ENCODE assay signal across 10 cellular contexts in the genomic region with DNA sequence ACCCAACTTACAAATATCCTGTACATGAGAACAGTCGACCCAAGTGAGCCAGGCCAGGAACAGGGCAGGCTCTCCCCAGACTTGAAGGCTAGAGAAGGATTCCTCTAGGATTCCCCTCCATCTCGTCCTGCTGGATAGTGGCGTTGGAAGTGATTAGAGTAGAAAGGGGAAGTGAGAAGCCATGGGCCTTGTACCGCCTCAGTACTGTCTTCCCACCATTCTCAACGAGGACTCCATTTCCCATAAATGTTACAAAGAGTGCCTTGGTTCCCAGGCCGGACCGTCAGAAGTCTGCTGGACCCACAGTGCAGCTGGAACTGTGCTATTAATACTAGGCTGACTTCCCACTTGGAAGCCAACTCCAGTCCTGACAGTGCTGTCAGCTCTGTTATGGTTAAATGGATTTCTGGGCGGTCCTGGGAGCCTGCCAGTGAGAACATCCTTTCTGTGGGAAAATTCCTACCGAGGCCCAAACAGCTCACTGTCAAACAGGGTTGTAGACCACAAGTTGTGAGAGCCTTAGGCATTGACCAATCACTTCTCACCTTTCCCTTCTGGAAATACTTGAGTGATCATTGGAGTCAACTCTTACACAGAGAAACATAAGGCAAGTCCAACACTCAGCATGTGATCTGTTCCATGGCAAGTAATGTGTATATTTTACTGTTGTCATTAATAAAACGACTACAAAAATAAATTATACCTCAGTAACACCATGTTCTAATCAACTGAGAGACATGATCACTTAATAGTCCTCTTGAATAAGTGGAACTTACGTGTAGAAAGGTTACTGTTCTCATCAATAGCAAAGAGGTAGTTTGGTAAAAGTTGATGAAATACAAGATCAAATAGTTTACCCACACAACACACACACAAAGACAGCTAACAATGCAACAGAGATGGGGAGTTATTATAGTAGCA. TPM values are rescaled to one million over a fixed set of nuclear protein-coding genes. Genes with fewer than 3 reads are reported as not detected.
DNase-seq lines count a peak whose midpoint lies in the region; ATAC-seq, FAIRE-seq and TF ChIP-seq lines count a peak whose summit lies in the region.
"Had no signal": no experiment of that assay in that cellular context is flagged by ENCODE, and none has a peak within 500 bp of the region (broad histone marks: within the 10 kb centered on the region; RNA-seq: fewer than 3 reads in every experiment).

No MANE protein-coding gene starts in this region.

- H3K4me3 ChIP-seq in sigmoid colon: peak overlapping the region in 1 of 4 donors; percentile 21
- H3K4me3 ChIP-seq: skin epidermis had no signal

- H3K36me3 ChIP-seq in sigmoid colon: no peaks in the 10 kb centered on the region

- no peaks in the 10 kb centered on the region for H3K9me3 ChIP-seq in sigmoid colon

- no peak for TF ChIP-seq CTCF in sigmoid colon (IDR thresholded peaks at IDR 0.05)

- intact Hi-C loops in sigmoid colon (cut with DNase I): no loop called here

- peaks cover 0 to 44% (median 6%) of the 10 kb centered on the region in 4 donors for H3K4me1 ChIP-seq in sigmoid colon

- WGBS in sigmoid colon, 2 donors: 56 to 67% methylated on average over 11 of the region's 11 CpGs

- no peak for TF ChIP-seq POLR2A in sigmoid colon (IDR thresholded peaks at IDR 0.05)

- DNase-seq in sigmoid colon (peak; percentile 93), NCI-H1048 (lab: John Stamatoyannopoulos, UW) (no peak), HTR-8/SVneo (ENCODE audit: insufficient read length, low spot score) (no peak), NCI-H524 treated with DMSO at 0.1 percent for 48 hours (lab: John Stamatoyannopoulos, UW) (no peak)
- DNase-seq in effector CD8-positive, alpha-beta T cell (lab: John Stamatoyannopoulos, UW): no peak

- TF ChIP-seq EP300 in sigmoid colon (IDR thresholded peaks at IDR 0.05): no peak

- ATAC-seq in GM18502 (IDR thresholded peaks at IDR 0.05; ENCODE audit: poor library complexity, unreplicated experiment) (peak; percentile 46), HG03469 (IDR thresholded peaks at IDR 0.05; ENCODE audit: unreplicated experiment) (peak; percentile 14), esophagus mucosa (peak; percentile 27)

- H3K27ac ChIP-seq in sigmoid colon: peak overlapping the region; percentile 65 to 83 (median 69)

- no peak for FAIRE-seq in HTR-8/SVneo (lab: Jason Lieb, UNC)
- FAIRE-seq: bronchial epithelial cell had no signal

- no peaks in the 10 kb centered on the region for H3K27me3 ChIP-seq in sigmoid colon

RNA-seq across cellular contexts. Expression of a gene that starts 58.4 kb away (rescaled TPM):
- not detected for total RNA-seq in esophagus mucosa
- total RNA-seq in sigmoid colon: not detected
- polyA plus RNA-seq in sigmoid colon: not detected
- total RNA-seq: bronchial epithelial cell had no signal
